In the genomic region with DNA sequence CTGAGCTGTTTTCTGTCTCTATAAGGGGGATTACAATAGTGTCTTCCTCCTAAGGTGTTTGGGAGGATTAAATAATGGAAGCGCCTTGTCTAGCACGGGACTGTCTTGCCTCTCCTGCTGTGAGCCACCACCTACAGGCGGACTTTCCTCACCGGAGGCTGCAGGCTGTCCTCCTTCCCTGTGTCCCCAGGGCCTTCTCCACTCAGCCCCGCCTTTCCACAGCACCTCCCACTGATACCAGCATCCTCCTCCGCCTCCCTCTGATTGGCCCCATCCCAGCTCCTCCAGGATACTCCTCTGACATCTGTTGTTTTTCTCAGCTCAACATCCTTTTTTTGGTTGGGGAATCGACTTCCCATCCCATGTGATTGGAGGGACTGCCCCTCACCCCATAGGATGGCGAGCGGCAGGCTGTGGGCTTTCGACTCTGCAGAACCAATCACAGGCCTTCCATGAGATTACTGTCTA, we compare ENCODE assay signal across 8 cellular contexts. TPM values are rescaled to one million over a fixed set of nuclear protein-coding genes. Genes with fewer than 3 reads are reported as not detected.
DNase-seq lines count a peak whose midpoint lies in the region; ATAC-seq, FAIRE-seq and TF ChIP-seq lines count a peak whose summit lies in the region.

No MANE protein-coding gene starts in this region.

- peak overlapping the region; percentile 75 for H3K27ac Mint-ChIP-seq in Caco-2 (ENCODE audit: unreplicated experiment)
- peak overlapping the region; percentile 89 for H3K27ac Mint-ChIP-seq in activated CD4-positive, alpha-beta T cell treated with anti-CD3 and anti-CD28 coated beads, Interleukin-2, amount 10 ng/mL, durations not matched to agents 24 days and 14 days
- peak overlapping the region; percentile 94 for H3K27ac Mint-ChIP-seq in stimulated activated naive B cell treated with anti-CD40 and anti-IgM and Interleukin-4, amounts not matched to agents 10 μg/mL and 1 μg/mL and 100 μg/mL, for 72 hours

- ATAC-seq in lung (ENCODE audit: insufficient read depth, low FRiP score) (peak; percentile 24), HG03175 (IDR thresholded peaks at IDR 0.05; ENCODE audit: unreplicated experiment) (no peak)
- ATAC-seq in stimulated activated naive B cell treated with anti-CD40 and anti-IgM and Interleukin-4, amounts not matched to agents 10 μg/mL and 1 μg/mL and 100 μg/mL, for 72 hours (replicated peaks): peak; percentile 11 to 29

- peak overlapping the region; percentile 84 for H3K4me2 ChIP-seq in GM23248 (ENCODE audit: unreplicated experiment)

- H2AFZ ChIP-seq in GM23248: peak overlapping the region; percentile 88

- POLR2A ChIA-PET in Caco-2 (lab: Charles Lee): interaction anchor here (0.6 to 1.6 kb wide), 10 partner anchors 27 to 181 kb away, joined by 3 to 9 read pairs (median 6); partner anchors contain the start of gene ENDOG

- no peaks in the 10 kb centered on the region for H3K9me2 ChIP-seq in GM23248 (ENCODE audit: insufficient read depth)

- H3K36me3 Mint-ChIP-seq in Caco-2 (ENCODE audit: insufficient read depth, unreplicated experiment): peaks cover 23% of the 10 kb centered on the region
- peaks cover 15% of the 10 kb centered on the region for H3K36me3 Mint-ChIP-seq in activated CD4-positive, alpha-beta T cell treated with anti-CD3 and anti-CD28 coated beads, Interleukin-2, amount 10 ng/mL, durations not matched to agents 24 days and 14 days (ENCODE audit: low read depth)
- H3K36me3 Mint-ChIP-seq in stimulated activated naive B cell treated with anti-CD40 and anti-IgM and Interleukin-4, amounts not matched to agents 10 μg/mL and 1 μg/mL and 100 μg/mL, for 72 hours: peaks cover 38 to 43% of the 10 kb centered on the region in 2 donors

- in situ Hi-C loops in GM23248 (cut with MboI): no loop called here

- FAIRE-seq in endometrium (lab: Jason Lieb, UNC): peak; percentile 79

- H4K20me1 ChIP-seq in GM23248 (ENCODE audit: insufficient read depth): no peaks in the 10 kb centered on the region

- TSS peak; percentile 41 for BruUV-seq in Caco-2 (replicated peaks; lab: Mats Ljungman, UMichigan)

- CTCF ChIA-PET in Caco-2 (lab: Charles Lee): interaction anchor here (0.6 to 1.7 kb wide), 8 partner anchors 9 to 553 kb away, joined by 3 to 12 read pairs (median 5); partner anchors contain the start of genes ENDOG and PKN3

- H3K4me3 ChIP-seq in Caco-2 (ENCODE audit: low read depth, low read length) (peak overlapping the region; percentile 41), GM23248 (peak overlapping the region; percentile 75), lung (peak overlapping the region; percentile 45)

- H3F3A ChIP-seq in GM23248 (ENCODE audit: insufficient read depth): 0 out of 2 replicates have a peak, but pooled peaks cover 5% of the 10 kb centered on the region

- H3K9ac ChIP-seq in GM23248: no peak overlapping the region

- H3K4me1 ChIP-seq in Caco-2: no peaks in the 10 kb centered on the region
- H3K4me1 ChIP-seq in GM23248 (ENCODE audit: insufficient read depth): no peaks in the 10 kb centered on the region
- no peaks in the 10 kb centered on the region for H3K4me1 ChIP-seq in lung (ENCODE audit: control insufficient read depth in 2 of 2, insufficient read depth in 2 of 2, low read length in 2 of 2)

- no peaks in the 10 kb centered on the region for H3K9me3 Mint-ChIP-seq in Caco-2 (ENCODE audit: unreplicated experiment)
- H3K9me3 Mint-ChIP-seq in activated CD4-positive, alpha-beta T cell treated with anti-CD3 and anti-CD28 coated beads, Interleukin-2, amount 10 ng/mL, durations not matched to agents 24 days and 14 days: no peaks in the 10 kb centered on the region
- H3K9me3 Mint-ChIP-seq in stimulated activated naive B cell treated with anti-CD40 and anti-IgM and Interleukin-4, amounts not matched to agents 10 μg/mL and 1 μg/mL and 100 μg/mL, for 72 hours: no peaks in the 10 kb centered on the region

- 4 to 5% methylated on average over 10 of the region's 10 CpGs for WGBS in GM23248 (ENCODE audit: low coverage in 1 of 2, low lambda C conversion rate in 2 of 2, missing lambda C conversion rate in 2 of 2), 2 experiments
- WGBS in lung, 2 donors: 23 to 34% methylated on average over 10 of the region's 10 CpGs

- no peak overlapping the region for H3K27ac ChIP-seq in GM23248
- H3K27ac ChIP-seq in lung (ENCODE audit: low read depth in 1 of 2, low read length in 1 of 2): peak overlapping the region; percentile 30 to 73

- peaks cover 15% of the 10 kb centered on the region for H3K4me1 Mint-ChIP-seq in Caco-2 (ENCODE audit: low read depth, unreplicated experiment)
- H3K4me1 Mint-ChIP-seq in activated CD4-positive, alpha-beta T cell treated with anti-CD3 and anti-CD28 coated beads, Interleukin-2, amount 10 ng/mL, durations not matched to agents 24 days and 14 days: peaks cover 37% of the 10 kb centered on the region
- peaks cover 29 to 60% of the 10 kb centered on the region in 2 donors for H3K4me1 Mint-ChIP-seq in stimulated activated naive B cell treated with anti-CD40 and anti-IgM and Interleukin-4, amounts not matched to agents 10 μg/mL and 1 μg/mL and 100 μg/mL, for 72 hours

- peak overlapping the region; percentile 95 for H3K4me3 Mint-ChIP-seq in Caco-2 (ENCODE audit: unreplicated experiment)
- peak overlapping the region; percentile 99 for H3K4me3 Mint-ChIP-seq in activated CD4-positive, alpha-beta T cell treated with anti-CD3 and anti-CD28 coated beads, Interleukin-2, amount 10 ng/mL, durations not matched to agents 24 days and 14 days
- H3K4me3 Mint-ChIP-seq in stimulated activated naive B cell treated with anti-CD40 and anti-IgM and Interleukin-4, amounts not matched to agents 10 μg/mL and 1 μg/mL and 100 μg/mL, for 72 hours: peak overlapping the region; percentile 92 to 94

- no peaks in the 10 kb centered on the region for H3K79me2 ChIP-seq in GM23248 (ENCODE audit: insufficient read depth)

- peak; percentile 59 to 85 for DNase-seq in Caco-2
- peak; percentile 64 for DNase-seq in GM23248
- peak; percentile 73 for DNase-seq in NCI-H226
- DNase-seq in activated CD4-positive, alpha-beta T cell treated with anti-CD3 and anti-CD28 coated beads, Interleukin-2, amount 10 ng/mL, durations not matched to agents 24 days and 14 days: peak; percentile 85
- DNase-seq in lung (ENCODE audit: low spot score): peak; percentile 59
- peak; percentile 33 for DNase-seq in stimulated activated naive B cell treated with anti-CD40 and anti-IgM and Interleukin-4, amounts not matched to agents 10 μg/mL and 1 μg/mL and 100 μg/mL, for 72 hours

- H3K27me3 ChIP-seq in Caco-2 (replicated peaks; ENCODE audit: control insufficient read depth, insufficient read depth, low read length) (no peaks in the 10 kb centered on the region), GM23248 (replicated peaks; ENCODE audit: insufficient read depth) (no peaks in the 10 kb centered on the region), lung (ENCODE audit: control insufficient read depth, insufficient read depth) (no peaks in the 10 kb centered on the region)

- TF ChIP-seq CTCF in Caco-2 (IDR thresholded peaks at IDR 0.05; ENCODE audit: insufficient read depth in 1 of 2, low read depth in 1 of 2, low read length in 1 of 2, severe bottlenecking in 1 of 2, unreplicated experiment in 1 of 2): no peak
- no peak for TF ChIP-seq CTCF in lung (IDR thresholded peaks at IDR 0.05; ENCODE audit: control extremely low read depth, extremely low read depth)

- H3K27me3 Mint-ChIP-seq in Caco-2 (ENCODE audit: insufficient read depth, unreplicated experiment): no peaks in the 10 kb centered on the region
- H3K27me3 Mint-ChIP-seq in activated CD4-positive, alpha-beta T cell treated with anti-CD3 and anti-CD28 coated beads, Interleukin-2, amount 10 ng/mL, durations not matched to agents 24 days and 14 days: no peaks in the 10 kb centered on the region
- no peaks in the 10 kb centered on the region for H3K27me3 Mint-ChIP-seq in stimulated activated naive B cell treated with anti-CD40 and anti-IgM and Interleukin-4, amounts not matched to agents 10 μg/mL and 1 μg/mL and 100 μg/mL, for 72 hours

- intact Hi-C loops in Caco-2 (cut with micrococcal nuclease; ENCODE audit: unreplicated experiment): loop anchor here (2.0 kb wide), 3 partner anchors 36 to 94 kb away; partner anchors contain the start of genes ENDOG, SET and ZER1
- intact Hi-C loops in activated CD4-positive, alpha-beta T cell treated with anti-CD3 and anti-CD28 coated beads, Interleukin-2, amount 10 ng/mL, durations not matched to agents 24 days and 14 days (cut with micrococcal nuclease): loop anchor here (1.0 to 5.0 kb wide), 10 partner anchors 22 to 312 kb away; partner anchors contain the start of genes DYNC2I2, ENDOG, GLE1 and MIGA2

- H3K9me3 ChIP-seq in Caco-2: no peaks in the 10 kb centered on the region
- no peaks in the 10 kb centered on the region for H3K9me3 ChIP-seq in GM23248 (ENCODE audit: low read depth)
- no peaks in the 10 kb centered on the region for H3K9me3 ChIP-seq in lung (ENCODE audit: control insufficient read depth in 2 of 2, insufficient read depth in 1 of 2, low read length in 1 of 2)

- H3K36me3 ChIP-seq in Caco-2 (ENCODE audit: control insufficient read depth, insufficient read depth, low read length) (no peaks in the 10 kb centered on the region), GM23248 (ENCODE audit: low read depth) (no peaks in the 10 kb centered on the region), lung (ENCODE audit: control insufficient read depth in 2 of 2, insufficient read depth in 2 of 2, low read length in 2 of 2) (peaks cover 0 to 16% of the 10 kb centered on the region in 2 donors)

RNA-seq across cellular contexts. Expression of gene ZDHHC12, which starts 0.9 kb away (rescaled TPM):
- total RNA-seq in Caco-2 (2022) (71.0 and 73.7 TPM in 2 replicates), lung (10 to 100 TPM; 22.6 to 49.5 TPM)
- 48.1 and 65.1 TPM in 2 replicates for total RNA-seq in GM23248 (2014; rRNA removed; shearing (Covaris generic))
- polyA plus RNA-seq in GM23248 (2016; fragmentation: Nextera tagmentation; extraction: Ambion mirVana) (41.6 and 44.0 TPM in 2 replicates), lung (100 to 1,000 TPM in 1 of 2 donors, 10 to 100 TPM in 1; 77.4 to 103 TPM)
- total RNA-seq in activated CD4-positive, alpha-beta T cell treated with anti-CD3 and anti-CD28 coated beads, Interleukin-2, amount 10 ng/mL, durations not matched to agents 24 days and 14 days: 46.9 and 48.4 TPM in 2 replicates

RNA-seq across cellular contexts. Expression of gene PKN3, which starts 22.5 kb away (rescaled TPM):
- total RNA-seq in Caco-2 (2022): 1.6 and 2.1 TPM in 2 replicates
- total RNA-seq in GM23248 (2014; rRNA removed; shearing (Covaris generic)): 0.89 and 2.1 TPM in 2 replicates
- polyA plus RNA-seq in GM23248 (2016; fragmentation: Nextera tagmentation; extraction: Ambion mirVana): 0.68 and 0.95 TPM in 2 replicates
- 22.9 and 24.3 TPM in 2 replicates for total RNA-seq in activated CD4-positive, alpha-beta T cell treated with anti-CD3 and anti-CD28 coated beads, Interleukin-2, amount 10 ng/mL, durations not matched to agents 24 days and 14 days
- 10 to 100 TPM in 1 of 2 donors, 1 to 10 TPM in 1; 4.1 to 19.3 TPM for total RNA-seq in lung
- polyA plus RNA-seq in lung: 10 to 100 TPM in 1 of 2 donors, 1 to 10 TPM in 1; 8.6 to 13.0 TPM

RNA-seq across cellular contexts. Expression of gene SET, which starts 35.8 kb away (rescaled TPM):
- total RNA-seq in Caco-2 (2022): 710 and 745 TPM in 2 replicates
- total RNA-seq in GM23248 (2014; rRNA removed; shearing (Covaris generic)): 263 and 283 TPM in 2 replicates
- 175 and 183 TPM in 2 replicates for polyA plus RNA-seq in GM23248 (2016; fragmentation: Nextera tagmentation; extraction: Ambion mirVana)
- total RNA-seq in activated CD4-positive, alpha-beta T cell treated with anti-CD3 and anti-CD28 coated beads, Interleukin-2, amount 10 ng/mL, durations not matched to agents 24 days and 14 days: 831 and 846 TPM in 2 replicates
- 100 to 1,000 TPM; 232 to 364 TPM for total RNA-seq in lung
- polyA plus RNA-seq in lung: 100 to 1,000 TPM in 1 of 2 donors, 10 to 100 TPM in 1; 98.0 to 146 TPM

RNA-seq across cellular contexts. Expression of gene ZER1, which starts 46.9 kb away (rescaled TPM):
- total RNA-seq in Caco-2 (2022) (21.7 and 28.6 TPM in 2 replicates), lung (10 to 100 TPM; 36.5 to 39.0 TPM)
- 28.9 and 61.7 TPM in 2 replicates for total RNA-seq in GM23248 (2014; rRNA removed; shearing (Covaris generic))
- polyA plus RNA-seq in GM23248 (2016; fragmentation: Nextera tagmentation; extraction: Ambion mirVana) (18.7 and 20.0 TPM in 2 replicates), lung (10 to 100 TPM; 17.6 to 20.2 TPM)
- total RNA-seq in activated CD4-positive, alpha-beta T cell treated with anti-CD3 and anti-CD28 coated beads, Interleukin-2, amount 10 ng/mL, durations not matched to agents 24 days and 14 days: 12.3 and 14.4 TPM in 2 replicates

Comparison
In these comparisons a context has a peak if more than half of its experiments do, and no peak if none do; other contexts are left out.
1. DNase-seq: peak in every context shown above with its lines; median percentile 85 in activated CD4-positive, alpha-beta T cell treated with anti-CD3 and anti-CD28 coated beads, Interleukin-2, amount 10 ng/mL, durations not matched to agents 24 days and 14 days; 73 in NCI-H226; 72 in Caco-2; 64 in GM23248; 59 in lung; 33 in stimulated activated naive B cell treated with anti-CD40 and anti-IgM and Interleukin-4, amounts not matched to agents 10 μg/mL and 1 μg/mL and 100 μg/mL, for 72 hours.